ENCODE assay signal across 8 cellular contexts in the genomic region with DNA sequence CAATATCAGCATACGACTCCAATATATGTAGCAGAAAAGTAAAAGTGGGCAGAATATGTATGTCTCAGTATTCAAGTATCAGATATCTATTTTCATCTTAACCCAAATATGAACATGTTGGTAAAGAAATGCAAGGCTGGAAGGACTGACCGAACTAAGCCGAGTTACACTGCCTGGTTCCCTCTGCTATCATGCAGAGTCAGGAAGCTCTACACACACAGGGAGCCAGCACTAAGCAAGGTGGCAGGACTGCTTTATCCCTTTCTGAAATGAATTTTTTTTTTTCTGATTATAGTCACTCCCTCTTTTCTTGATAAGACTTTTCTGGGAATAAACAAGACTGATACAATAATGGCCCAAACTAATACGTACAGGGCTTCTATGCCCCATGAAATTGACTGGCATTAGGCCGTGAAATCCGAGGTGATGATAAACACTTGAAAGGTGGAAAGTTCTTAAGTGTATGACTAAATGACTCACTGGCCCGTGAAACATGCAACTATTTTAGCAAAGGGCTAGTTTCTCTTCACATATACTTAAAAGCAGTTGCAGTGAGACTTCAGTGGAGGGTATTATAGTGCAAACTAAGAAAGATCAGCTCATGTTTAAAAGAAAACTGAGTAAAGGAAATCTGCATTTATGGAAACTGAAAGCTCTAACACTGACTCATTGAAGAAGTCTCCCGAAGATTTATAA. TPM values are rescaled to one million over a fixed set of nuclear protein-coding genes. Genes with fewer than 3 reads are reported as not detected.
DNase-seq lines count a peak whose midpoint lies in the region; ATAC-seq and TF ChIP-seq lines count a peak whose summit lies in the region.

No MANE protein-coding gene starts in this region.

- H3K4me1 ChIP-seq in sigmoid colon, result peaks cover 0 to 11% (median 4%) of the 10 kb centered on the region in 4 donors

- no peak overlapping the region for H3K4me3 ChIP-seq in sigmoid colon

- peak; percentile 11 for DNase-seq in activated T-cell treated with anti-CD3 and anti-CD28 coated beads for 4 hours
- no peak for DNase-seq in activated T-cell treated with anti-CD3 and anti-CD28 coated beads, Interleukin-2, amount 50 U/mL, for 1 hour
- peak; percentile 79 for DNase-seq in activated CD4-positive, alpha-beta T cell treated with anti-CD3 and anti-CD28 coated beads, Interleukin-2, amount 10 ng/mL, durations not matched to agents 24 days and 14 days
- DNase-seq in sigmoid colon, result no peak
- DNase-seq in substantia nigra (lab: John Stamatoyannopoulos, UW), result no peak
- DNase-seq in NCI-H1048 (lab: John Stamatoyannopoulos, UW), result no peak
- no peak for DNase-seq in NCI-H1092 treated with DMSO at 0.1 percent for 48 hours (lab: John Stamatoyannopoulos, UW)

- peak overlapping the region in 3 of 4 donors; percentile 12 to 41 (median 14) for H3K27ac ChIP-seq in sigmoid colon
- H3K27ac ChIP-seq in substantia nigra (ENCODE audit: low read depth, low read length, poor library complexity, severe bottlenecking), result no peak overlapping the region

- no peak for TF ChIP-seq EP300 in sigmoid colon (IDR thresholded peaks at IDR 0.05)

- intact Hi-C loops in activated CD4-positive, alpha-beta T cell treated with anti-CD3 and anti-CD28 coated beads, Interleukin-2, amount 10 ng/mL, durations not matched to agents 24 days and 14 days (cut with micrococcal nuclease), result loop anchor here (1.0 to 5.0 kb wide), 9 partner anchors 13 to 982 kb away; partner anchors contain the start of gene PSMD14
- intact Hi-C loops in sigmoid colon (cut with DNase I), result no loop called here

- peak overlapping the region; percentile 95 for H3K27ac Mint-ChIP-seq in activated CD4-positive, alpha-beta T cell treated with anti-CD3 and anti-CD28 coated beads, Interleukin-2, amount 10 ng/mL, durations not matched to agents 24 days and 14 days

- H3K9me3 ChIP-seq in sigmoid colon, result peaks cover 0 to 6% (median 2%) of the 10 kb centered on the region in 4 donors

- H3K4me1 Mint-ChIP-seq in activated CD4-positive, alpha-beta T cell treated with anti-CD3 and anti-CD28 coated beads, Interleukin-2, amount 10 ng/mL, durations not matched to agents 24 days and 14 days, result peaks cover 81% of the 10 kb centered on the region

- ATAC-seq in HG02938 (IDR thresholded peaks at IDR 0.05; ENCODE audit: unreplicated experiment), result peak; percentile 85

- 83 to 85% methylated on average over 8 of the region's 8 CpGs for WGBS in sigmoid colon, 2 donors

- H3K4me3 Mint-ChIP-seq in activated CD4-positive, alpha-beta T cell treated with anti-CD3 and anti-CD28 coated beads, Interleukin-2, amount 10 ng/mL, durations not matched to agents 24 days and 14 days, result peak overlapping the region; percentile 79

- H3K36me3 ChIP-seq in sigmoid colon, result no peaks in the 10 kb centered on the region

- TF ChIP-seq CTCF in sigmoid colon (IDR thresholded peaks at IDR 0.05), result no peak

- no peaks in the 10 kb centered on the region for H3K27me3 ChIP-seq in sigmoid colon

- H3K36me3 Mint-ChIP-seq in activated CD4-positive, alpha-beta T cell treated with anti-CD3 and anti-CD28 coated beads, Interleukin-2, amount 10 ng/mL, durations not matched to agents 24 days and 14 days (ENCODE audit: low read depth), result peaks cover 54% of the 10 kb centered on the region

- no peaks in the 10 kb centered on the region for H3K27me3 Mint-ChIP-seq in activated CD4-positive, alpha-beta T cell treated with anti-CD3 and anti-CD28 coated beads, Interleukin-2, amount 10 ng/mL, durations not matched to agents 24 days and 14 days

- no peaks in the 10 kb centered on the region for H3K9me3 Mint-ChIP-seq in activated CD4-positive, alpha-beta T cell treated with anti-CD3 and anti-CD28 coated beads, Interleukin-2, amount 10 ng/mL, durations not matched to agents 24 days and 14 days

- TF ChIP-seq POLR2A in sigmoid colon (IDR thresholded peaks at IDR 0.05), result no peak

RNA-seq across cellular contexts. Expression of gene DPP4, which starts 14.9 kb away (rescaled TPM):
- total RNA-seq in activated CD4-positive, alpha-beta T cell treated with anti-CD3 and anti-CD28 coated beads, Interleukin-2, amount 10 ng/mL, durations not matched to agents 24 days and 14 days, result 65.4 and 68.0 TPM in 2 replicates
- total RNA-seq in sigmoid colon, result 10 to 100 TPM in 3 of 4 donors, 1 to 10 TPM in 1; 5.8 to 11.9 (median 11.2) TPM
- polyA plus RNA-seq in sigmoid colon, result 1 to 10 TPM; 1.2 to 6.9 (median 1.4) TPM

Comparison
In these comparisons a context has a peak if more than half of its experiments do, and no peak if none do; other contexts are left out.
1. DNase-seq: peak in activated T-cell treated with anti-CD3 and anti-CD28 coated beads for 4 hours (single experiment) and activated CD4-positive, alpha-beta T cell treated with anti-CD3 and anti-CD28 coated beads, Interleukin-2, amount 10 ng/mL, durations not matched to agents 24 days and 14 days (single experiment); none in activated T-cell treated with anti-CD3 and anti-CD28 coated beads, Interleukin-2, amount 50 U/mL, for 1 hour (single experiment), sigmoid colon (single experiment), substantia nigra (0 of 49), NCI-H1048 (single experiment) and NCI-H1092 treated with DMSO at 0.1 percent for 48 hours (single experiment).